Comparison of ENCODE assay signal across 14 cellular contexts in genomic region chr2:190581997-190582396, GRCh38. TPM values are rescaled to one million over a fixed set of nuclear protein-coding genes. Genes with fewer than 3 reads are reported as not detected.
DNase-seq lines count a peak whose midpoint lies in the region; TF ChIP-seq lines count a peak whose summit lies in the region.
"Had no signal": no experiment of that assay in that cellular context is flagged by ENCODE, and none has a peak within 500 bp of the region (broad histone marks: within the 10 kb centered on the region; RNA-seq: fewer than 3 reads in every experiment).

No MANE protein-coding gene starts in this region.

- DNase-seq in left ventricle myocardium inferior = no peak
- no peak for DNase-seq in cardiac septum (ENCODE audit: low spot score)
- DNase-seq in caudate nucleus (lab: John Stamatoyannopoulos, UW) = no peak
- peak; percentile 30 for DNase-seq in medulla oblongata (ENCODE audit: extremely low spot score)
- DNase-seq in glutamatergic neuron = no peak
- no peak for DNase-seq in putamen (ENCODE audit: low spot score)
- no peak for DNase-seq in kidney glomerular epithelial cell (lab: John Stamatoyannopoulos, UW)
- DNase-seq: Caco-2; CD8-positive, alpha-beta T cell; HCEC 1CT; HFFc6 had no signal

- no peaks in the 10 kb centered on the region for H3K9me3 ChIP-seq in left ventricle myocardium inferior (replicated peaks)
- H3K9me3 ChIP-seq: Caco-2 had no signal

- no peak overlapping the region for H3K4me3 ChIP-seq in left ventricle myocardium inferior

- H3K9me3 Mint-ChIP-seq in glutamatergic neuron (ENCODE audit: unreplicated experiment) = no peaks in the 10 kb centered on the region
- H3K9me3 Mint-ChIP-seq: CD8-positive, alpha-beta T cell; HFFc6 had no signal

- no peak overlapping the region for H3K4me3 Mint-ChIP-seq in glutamatergic neuron (ENCODE audit: unreplicated experiment)
- H3K4me3 Mint-ChIP-seq: CD14-positive monocyte; CD8-positive, alpha-beta T cell; HFFc6 had no signal

- TF ChIP-seq CTCF in left ventricle myocardium inferior (IDR thresholded peaks at IDR 0.05; ENCODE audit: borderline replicate concordance) (no peak), glutamatergic neuron (IDR thresholded peaks at IDR 0.05; ENCODE audit: partially characterized antibody, unreplicated experiment) (no peak)

- no peaks in the 10 kb centered on the region for H3K36me3 ChIP-seq in left ventricle myocardium inferior

- peaks cover 66% of the 10 kb centered on the region for H3K4me1 ChIP-seq in left ventricle myocardium inferior

- intact Hi-C loops in left ventricle myocardium inferior (cut with micrococcal nuclease) = loop anchor here (10.0 kb wide), 1 partner anchor 63 kb away; the partner anchor contains the start of gene NAB1
- intact Hi-C loops in cardiac septum (cut with DNase I) = loop anchor here (5.0 kb wide), 2 partner anchors 50 to 70 kb away; partner anchors contain the start of gene NEMP2

- no peaks in the 10 kb centered on the region for H3K36me3 Mint-ChIP-seq in glutamatergic neuron (ENCODE audit: unreplicated experiment)
- H3K36me3 Mint-ChIP-seq: CD14-positive monocyte; CD8-positive, alpha-beta T cell had no signal

- H3K27ac Mint-ChIP-seq in glutamatergic neuron (ENCODE audit: unreplicated experiment) = no peak overlapping the region
- H3K27ac Mint-ChIP-seq: CD14-positive monocyte; CD8-positive, alpha-beta T cell; HFFc6 had no signal

- no peaks in the 10 kb centered on the region for H3K27me3 Mint-ChIP-seq in glutamatergic neuron (ENCODE audit: unreplicated experiment)

- peaks cover 8% of the 10 kb centered on the region for H3K4me1 Mint-ChIP-seq in glutamatergic neuron (ENCODE audit: low read depth, unreplicated experiment)

- peak overlapping the region; percentile 73 for H3K27ac ChIP-seq in left ventricle myocardium inferior (replicated peaks)
- H3K27ac ChIP-seq in caudate nucleus (ENCODE audit: low read depth, low read length) = peak overlapping the region; percentile 83
- H3K27ac ChIP-seq in temporal lobe (ENCODE audit: low read depth, low read length) = peak overlapping the region; percentile 82
- H3K27ac ChIP-seq: 22Rv1 had no signal

- H3K27me3 ChIP-seq in left ventricle myocardium inferior (ENCODE audit: low read depth) = no peaks in the 10 kb centered on the region

RNA-seq across cellular contexts. Expression of gene NEMP2, which starts 47.5 kb away (rescaled TPM):
- total RNA-seq in left ventricle myocardium inferior (1.5 TPM), cardiac septum (3.6 TPM), temporal lobe (4.2 TPM), glutamatergic neuron (ENCODE audit: unreplicated experiment) (2.1 TPM)
